In genomic region chr9:7117676-7118561, GRCh38 we compare ENCODE assay signal across 8 cellular contexts.
DNase-seq lines count a peak whose midpoint lies in the region; ATAC-seq and TF ChIP-seq lines count a peak whose summit lies in the region.

No MANE protein-coding gene starts in this region.

- DNase-seq in GM13976 (ENCODE audit: low spot score) (peak; percentile 13), epithelial cell of esophagus (ENCODE audit: low read depth) (peak; percentile 80), Kasumi-1 (lab: John Stamatoyannopoulos, UW) (no peak), psoas muscle (no peak), iPS-NIHi7 (ENCODE audit: extremely low spot score) (no peak)
- DNase-seq in activated T-cell treated with anti-CD3 and anti-CD28 coated beads, Interleukin-2, amount 50 U/mL, for 24 hours: no peak

- H3K27ac ChIP-seq in psoas muscle: no peak overlapping the region

- H3K27ac Mint-ChIP-seq in activated T-cell treated with anti-CD3 and anti-CD28 coated beads, Interleukin-2, amount 50 U/mL, for 24 hours: no peak overlapping the region

- peaks cover 20% of the 10 kb centered on the region for H3K4me1 ChIP-seq in psoas muscle

- peak; percentile 55 for ATAC-seq in GM21717 (IDR thresholded peaks at IDR 0.05; ENCODE audit: unreplicated experiment)
- ATAC-seq in HG03520 (IDR thresholded peaks at IDR 0.05; ENCODE audit: unreplicated experiment): peak; percentile 61
- ATAC-seq in psoas muscle: no peak

- H3K36me3 Mint-ChIP-seq in activated T-cell treated with anti-CD3 and anti-CD28 coated beads, Interleukin-2, amount 50 U/mL, for 24 hours (ENCODE audit: low read depth): peaks cover 66% of the 10 kb centered on the region

- H3K36me3 ChIP-seq in psoas muscle (ENCODE audit: insufficient read depth in 1 of 2, low read depth in 1 of 2): no peaks in the 10 kb centered on the region

- TF ChIP-seq CTCF in GM13976 (IDR thresholded peaks at IDR 0.05; ENCODE audit: borderline replicate concordance, control extremely low read depth, extremely low read depth, insufficient read depth, missing control alignments) (no peak), epithelial cell of esophagus (IDR thresholded peaks at IDR 0.05; ENCODE audit: insufficient read depth, low read depth, low read length, missing control alignments) (no peak), psoas muscle (IDR thresholded peaks at IDR 0.05) (no peak)

- no peaks in the 10 kb centered on the region for H3K9me3 Mint-ChIP-seq in activated T-cell treated with anti-CD3 and anti-CD28 coated beads, Interleukin-2, amount 50 U/mL, for 24 hours

- 64 to 77% (median 68%) methylated on average over 6 of the region's 6 CpGs for WGBS in psoas muscle, 3 donors

- in situ Hi-C loops in GM13976 (cut with MboI; ENCODE audit: low sequenced_read_pairs, unreplicated experiment): no loop called here

- intact Hi-C loops in psoas muscle (cut with DNase I): no loop called here

- peaks cover 35% of the 10 kb centered on the region for H3K4me1 Mint-ChIP-seq in activated T-cell treated with anti-CD3 and anti-CD28 coated beads, Interleukin-2, amount 50 U/mL, for 24 hours (ENCODE audit: low read depth)

- H3K4me3 ChIP-seq in epithelial cell of esophagus (ENCODE audit: low read length): no peak overlapping the region
- no peak overlapping the region for H3K4me3 ChIP-seq in psoas muscle

- H3K27me3 Mint-ChIP-seq in activated T-cell treated with anti-CD3 and anti-CD28 coated beads, Interleukin-2, amount 50 U/mL, for 24 hours: no peaks in the 10 kb centered on the region

- H3K9me3 ChIP-seq in psoas muscle: no peaks in the 10 kb centered on the region

- no peak overlapping the region for H3K4me3 Mint-ChIP-seq in activated T-cell treated with anti-CD3 and anti-CD28 coated beads, Interleukin-2, amount 50 U/mL, for 24 hours

- no peaks in the 10 kb centered on the region for H3K27me3 ChIP-seq in psoas muscle (ENCODE audit: insufficient read depth in 3 of 3, low read length in 2 of 3)

Comparison
In these comparisons a context has a peak if more than half of its experiments do, and no peak if none do; other contexts are left out.
1. DNase-seq: peak in GM13976 (single experiment) and epithelial cell of esophagus (single experiment); none in Kasumi-1 (0 of 2), psoas muscle (0 of 2), iPS-NIHi7 (single experiment) and activated T-cell treated with anti-CD3 and anti-CD28 coated beads, Interleukin-2, amount 50 U/mL, for 24 hours (single experiment).
2. ATAC-seq: peak in GM21717 (single experiment) and HG03520 (single experiment); none in psoas muscle (0 of 4).